In the genomic region with DNA sequence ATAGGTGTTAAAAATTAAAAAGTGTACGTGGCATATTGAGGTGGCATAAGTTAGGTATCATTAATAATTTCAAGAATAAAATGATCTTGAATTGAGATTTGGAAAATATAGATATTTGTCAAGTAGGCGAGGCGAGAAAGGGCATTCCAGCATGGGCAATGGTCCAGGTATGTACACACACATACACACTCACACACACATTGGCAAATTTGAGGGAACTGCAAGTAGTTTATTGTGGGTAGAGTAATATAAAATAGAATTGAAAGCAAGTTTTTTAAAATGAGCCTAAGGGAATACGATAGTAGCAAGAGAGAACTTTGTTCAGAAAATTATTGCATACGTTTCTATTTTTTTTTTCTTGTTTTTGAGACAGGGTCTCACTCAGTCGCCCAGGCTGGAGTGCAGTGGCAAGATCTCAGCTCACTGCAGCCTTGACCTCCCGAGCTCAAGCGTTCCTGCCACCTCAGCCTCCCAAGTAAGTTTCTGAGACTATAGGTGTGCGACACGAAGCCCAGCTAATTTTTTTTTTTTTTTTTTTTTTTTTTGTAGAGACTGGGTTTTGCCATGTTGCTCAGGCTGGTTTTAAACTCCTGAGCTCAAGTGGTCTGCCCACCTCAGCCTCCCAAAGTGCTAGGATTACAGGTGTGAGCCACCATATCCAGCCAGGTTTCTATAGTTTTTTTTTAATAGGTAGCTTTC, we compare ENCODE assay signal across 12 cellular contexts.
DNase-seq lines count a peak whose midpoint lies in the region; ATAC-seq and TF ChIP-seq lines count a peak whose summit lies in the region.
"Had no signal": no experiment of that assay in that cellular context is flagged by ENCODE, and none has a peak within 500 bp of the region (broad histone marks: within the 10 kb centered on the region; RNA-seq: fewer than 3 reads in every experiment).

No MANE protein-coding gene starts in this region.

- no peaks in the 10 kb centered on the region for H3K9me3 ChIP-seq in stomach
- H3K9me3 ChIP-seq: SJSA1 had no signal

- H3K36me3 Mint-ChIP-seq in activated naive CD4-positive, alpha-beta T cell treated with anti-CD3 and anti-CD28 coated beads for 36 hours (ENCODE audit: low read depth), result peaks cover 7% of the 10 kb centered on the region
- peaks cover 10% of the 10 kb centered on the region for H3K36me3 Mint-ChIP-seq in T-helper 2 cell treated with Interferon-gamma antibody and Interleukin-4, amounts not matched to agents 5 μg/mL and 100 μg/mL, for 36 hours (ENCODE audit: low read depth)

- no peaks in the 10 kb centered on the region for H3K27me3 ChIP-seq in stomach
- H3K27me3 ChIP-seq: SJSA1 had no signal

- TF ChIP-seq CTCF in fibroblast of the aortic adventitia (IDR thresholded peaks at IDR 0.05; ENCODE audit: insufficient read depth, low read length), result no peak
- no peak for TF ChIP-seq CTCF in stomach (IDR thresholded peaks at IDR 0.05)

- TF ChIP-seq POLR2A in stomach (IDR thresholded peaks at IDR 0.05), result no peak

- DNase-seq in activated naive CD4-positive, alpha-beta T cell treated with anti-CD3 and anti-CD28 coated beads for 36 hours, result no peak
- DNase-seq in activated naive CD4-positive, alpha-beta T cell treated with Interleukin-2 at 50 U/mL for 16 hours, result no peak
- no peak for DNase-seq in T-helper 2 cell treated with Interferon-gamma antibody and Interleukin-4, amounts not matched to agents 5 μg/mL and 100 μg/mL, for 36 hours (ENCODE audit: low spot score)
- peak; percentile 32 for DNase-seq in fibroblast of the aortic adventitia (ENCODE audit: low read depth)
- peak; percentile 38 for DNase-seq in stomach
- no peak for DNase-seq in iPS-NIHi11 (ENCODE audit: low spot score)
- DNase-seq: aorta, H7, NCI-H345 had no signal

- no peak overlapping the region for H3K4me3 ChIP-seq in fibroblast of the aortic adventitia (ENCODE audit: low read depth, low read length)
- no peak overlapping the region for H3K4me3 ChIP-seq in stomach
- H3K4me3 ChIP-seq: SJSA1 had no signal

- WGBS in stomach, 5 donors, result 49 to 68% (median 65%) methylated on average over 10 of the region's 10 CpGs

- no peaks in the 10 kb centered on the region for H3K27me3 Mint-ChIP-seq in activated naive CD4-positive, alpha-beta T cell treated with anti-CD3 and anti-CD28 coated beads for 36 hours (ENCODE audit: low read depth)
- no peaks in the 10 kb centered on the region for H3K27me3 Mint-ChIP-seq in T-helper 2 cell treated with Interferon-gamma antibody and Interleukin-4, amounts not matched to agents 5 μg/mL and 100 μg/mL, for 36 hours (ENCODE audit: low read depth)

- H3K4me1 ChIP-seq in stomach, result peaks cover 5 to 26% (median 21%) of the 10 kb centered on the region in 4 donors

- TF ChIP-seq EP300 in stomach (IDR thresholded peaks at IDR 0.05), result no peak

- intact Hi-C loops in activated naive CD4-positive, alpha-beta T cell treated with anti-CD3 and anti-CD28 coated beads for 36 hours (cut with micrococcal nuclease), result loop anchor here (5.0 kb wide), 4 partner anchors 238 to 1652 kb away; partner anchors contain the start of gene STK17B
- intact Hi-C loops in stomach (cut with DNase I; ENCODE audit: low total_unique reads), result no loop called here

- H3K4me1 Mint-ChIP-seq in activated naive CD4-positive, alpha-beta T cell treated with anti-CD3 and anti-CD28 coated beads for 36 hours (ENCODE audit: low read depth), result peaks cover 76% of the 10 kb centered on the region
- peaks cover 58% of the 10 kb centered on the region for H3K4me1 Mint-ChIP-seq in T-helper 2 cell treated with Interferon-gamma antibody and Interleukin-4, amounts not matched to agents 5 μg/mL and 100 μg/mL, for 36 hours (ENCODE audit: low read depth)

- H3K27ac ChIP-seq in stomach, result peak overlapping the region in 2 of 5 donors; percentile 25 to 76

- peak overlapping the region; percentile 98 for H3K27ac Mint-ChIP-seq in activated naive CD4-positive, alpha-beta T cell treated with anti-CD3 and anti-CD28 coated beads for 36 hours
- H3K27ac Mint-ChIP-seq in T-helper 2 cell treated with Interferon-gamma antibody and Interleukin-4, amounts not matched to agents 5 μg/mL and 100 μg/mL, for 36 hours, result peak overlapping the region; percentile 96

- H3K36me3 ChIP-seq in stomach, result no peaks in the 10 kb centered on the region
- H3K36me3 ChIP-seq: SJSA1 had no signal

- H3K4me3 Mint-ChIP-seq in activated naive CD4-positive, alpha-beta T cell treated with anti-CD3 and anti-CD28 coated beads for 36 hours, result peak overlapping the region; percentile 72
- peak overlapping the region; percentile 69 for H3K4me3 Mint-ChIP-seq in T-helper 2 cell treated with Interferon-gamma antibody and Interleukin-4, amounts not matched to agents 5 μg/mL and 100 μg/mL, for 36 hours

- ATAC-seq in HG03439 (IDR thresholded peaks at IDR 0.05; ENCODE audit: unreplicated experiment) (no peak), HG02610 (IDR thresholded peaks at IDR 0.05; ENCODE audit: unreplicated experiment) (no peak)

- H3K9me3 Mint-ChIP-seq in activated naive CD4-positive, alpha-beta T cell treated with anti-CD3 and anti-CD28 coated beads for 36 hours, result peaks cover 4% of the 10 kb centered on the region
- H3K9me3 Mint-ChIP-seq in T-helper 2 cell treated with Interferon-gamma antibody and Interleukin-4, amounts not matched to agents 5 μg/mL and 100 μg/mL, for 36 hours, result peaks cover 5% of the 10 kb centered on the region

- CTCF ChIA-PET in activated naive CD4-positive, alpha-beta T cell treated with anti-CD3 and anti-CD28 coated beads for 36 hours (lab: Charles Lee), result interaction anchor here (0.8 to 4.2 kb wide), 6 partner anchors 10 to 100 kb away, joined by 3 to 56 read pairs (median 4); no protein-coding TSS in a partner anchor

Comparison
In these comparisons a context has a peak if more than half of its experiments do, and no peak if none do; other contexts are left out.
1. DNase-seq: peak in fibroblast of the aortic adventitia (single experiment) and stomach (single experiment); none in activated naive CD4-positive, alpha-beta T cell treated with anti-CD3 and anti-CD28 coated beads for 36 hours (single experiment), activated naive CD4-positive, alpha-beta T cell treated with Interleukin-2 at 50 U/mL for 16 hours (single experiment), T-helper 2 cell treated with Interferon-gamma antibody and Interleukin-4, amounts not matched to agents 5 μg/mL and 100 μg/mL, for 36 hours (single experiment) and iPS-NIHi11 (single experiment).